Comparison of ENCODE assay signal across 19 cellular contexts in the genomic region with DNA sequence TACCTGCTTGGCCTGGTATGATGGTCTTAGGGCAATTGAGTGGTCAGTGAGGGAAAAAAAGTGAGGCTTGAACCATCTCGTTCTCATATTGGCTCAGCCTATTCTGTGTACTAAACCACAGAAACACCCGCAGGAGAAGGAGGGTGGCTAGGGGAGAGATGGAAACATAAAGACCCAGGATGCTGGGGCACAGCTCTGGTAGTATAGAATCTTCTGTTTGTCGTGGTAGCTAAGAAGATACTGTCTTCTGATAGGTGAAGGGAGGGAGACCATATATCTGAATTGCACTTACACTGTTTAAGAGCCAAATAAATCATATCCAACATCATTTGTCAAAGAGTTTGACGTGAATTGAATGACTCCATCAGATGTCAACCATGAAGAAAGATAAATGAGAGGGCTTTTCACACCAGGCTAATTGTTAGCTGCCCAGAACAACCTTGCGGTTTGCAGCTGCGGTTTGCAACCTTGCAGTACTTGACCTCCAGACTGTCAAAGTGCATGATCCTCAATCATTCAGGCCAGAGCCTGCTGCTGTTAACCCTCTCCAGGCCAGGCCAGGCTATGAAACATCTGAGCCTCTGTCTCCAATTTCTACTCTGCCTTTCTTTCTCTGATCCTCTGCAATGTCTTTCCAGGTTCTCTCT. TPM values are rescaled to one million over a fixed set of nuclear protein-coding genes. Genes with fewer than 3 reads are reported as not detected.
DNase-seq lines count a peak whose midpoint lies in the region; ATAC-seq and TF ChIP-seq lines count a peak whose summit lies in the region.
"Had no signal": no experiment of that assay in that cellular context is flagged by ENCODE, and none has a peak within 500 bp of the region (broad histone marks: within the 10 kb centered on the region; RNA-seq: fewer than 3 reads in every experiment).

No MANE protein-coding gene starts in this region.

- H3K4me1 Mint-ChIP-seq in osteocyte (ENCODE audit: unreplicated experiment) = no peaks in the 10 kb centered on the region
- H3K4me1 Mint-ChIP-seq: stimulated activated naive B cell treated with anti-CD40 and anti-IgM and Interleukin-4, amounts not matched to agents 10 μg/mL and 1 μg/mL and 100 μg/mL, for 72 hours had no signal

- peaks cover 29% of the 10 kb centered on the region for H3K27me3 Mint-ChIP-seq in osteocyte (ENCODE audit: unreplicated experiment)

- no peak for TF ChIP-seq CTCF in osteocyte (IDR thresholded peaks at IDR 0.05)

- H3K56ac ChIP-seq in mesendoderm (ENCODE audit: low read length) = no peak overlapping the region

- DNase-seq in DMS153 (lab: John Stamatoyannopoulos, UW) (peak; percentile 32), DMS153 treated with DMSO at 0.1 percent for 48 hours (lab: John Stamatoyannopoulos, UW; ENCODE audit: unreplicated experiment) (no peak), NCI-H1436 treated with DMSO at 0.1 percent for 48 hours (lab: John Stamatoyannopoulos, UW) (peak; percentile 66), OCI-M1 (lab: John Stamatoyannopoulos, UW) (peak; percentile 24), mesendoderm (no peak), osteocyte (ENCODE audit: extremely low spot score, unreplicated experiment) (no peak)
- no peak for DNase-seq in activated naive CD4-positive, alpha-beta T cell treated with anti-CD3 and anti-CD28 coated beads, Interleukin-2, amount 50 U/mL, for 16 hours
- DNase-seq: activated CD4-positive, CD25-positive, alpha-beta regulatory T cell; gastrocnemius medialis; left lung; MM.1S; Right ventricle myocardium superior; stimulated activated CD4-positive, alpha-beta T cell treated with anti-CD3 and anti-CD28 coated beads, Interleukin-15, amount 100 ng/mL, for 24 hours; stimulated activated naive B cell treated with anti-CD40 and anti-IgM and Interleukin-4, amounts not matched to agents 10 μg/mL and 1 μg/mL and 100 μg/mL, for 72 hours; T-helper 2 cell had no signal

- no peaks in the 10 kb centered on the region for H3K9me3 Mint-ChIP-seq in osteocyte (ENCODE audit: unreplicated experiment)
- H3K9me3 Mint-ChIP-seq: activated T-helper 2 cell treated with anti-CD3 and anti-CD28 coated beads, Interferon-gamma antibody, Interleukin-2, Interleukin-4, amounts not matched to agents 10 μg/mL and 5 μg/mL and 100 μg/mL, durations not matched to agents 14 hours and 24 hours and 36 hours; stimulated activated naive B cell treated with anti-CD40 and anti-IgM and Interleukin-4, amounts not matched to agents 10 μg/mL and 1 μg/mL and 100 μg/mL, for 72 hours had no signal

- no peak overlapping the region for H3K4me3 Mint-ChIP-seq in osteocyte (ENCODE audit: unreplicated experiment)
- H3K4me3 Mint-ChIP-seq: stimulated activated naive B cell treated with anti-CD40 and anti-IgM and Interleukin-4, amounts not matched to agents 10 μg/mL and 1 μg/mL and 100 μg/mL, for 72 hours had no signal

- no peaks in the 10 kb centered on the region for H3K36me3 Mint-ChIP-seq in osteocyte (ENCODE audit: unreplicated experiment)
- H3K36me3 Mint-ChIP-seq: stimulated activated naive B cell treated with anti-CD40 and anti-IgM and Interleukin-4, amounts not matched to agents 10 μg/mL and 1 μg/mL and 100 μg/mL, for 72 hours had no signal

- H2BK120ac ChIP-seq in mesendoderm (ENCODE audit: low read depth, low read length) = no peak overlapping the region

- no peaks in the 10 kb centered on the region for H3K79me2 ChIP-seq in mesendoderm (ENCODE audit: control insufficient read depth, insufficient read depth, low read length)

- no peak overlapping the region for H3K27ac ChIP-seq in mesendoderm (ENCODE audit: low read depth, low read length)
- H3K27ac ChIP-seq: 22Rv1, BLaER1, gastrocnemius medialis, left lung had no signal

- H3K18ac ChIP-seq in mesendoderm (ENCODE audit: low read length) = no peak overlapping the region

- H2BK15ac ChIP-seq in mesendoderm (replicated peaks; ENCODE audit: low read depth) = no peak overlapping the region

- H2BK5ac ChIP-seq in mesendoderm (ENCODE audit: low read length) = no peak overlapping the region

- no peak overlapping the region for H2AK5ac ChIP-seq in mesendoderm (ENCODE audit: low read length)

- no peak overlapping the region for H3K4ac ChIP-seq in mesendoderm (ENCODE audit: low read depth, low read length)

- H4K8ac ChIP-seq in mesendoderm (ENCODE audit: low read depth, low read length) = no peak overlapping the region

- H3K4me3 ChIP-seq in mesendoderm (ENCODE audit: low read length) = no peak overlapping the region
- H3K4me3 ChIP-seq: BLaER1, gastrocnemius medialis, left lung had no signal

- no peak overlapping the region for H3K4me2 ChIP-seq in mesendoderm (ENCODE audit: low read length)
- H3K4me2 ChIP-seq: BLaER1 had no signal

- H3K79me1 ChIP-seq in mesendoderm (ENCODE audit: low read length) = no peaks in the 10 kb centered on the region

- H3K27me3 ChIP-seq in mesendoderm (ENCODE audit: insufficient read depth, low read length, poor library complexity) = no peaks in the 10 kb centered on the region
- H3K27me3 ChIP-seq: BLaER1, gastrocnemius medialis, left lung had no signal

- no peaks in the 10 kb centered on the region for H3K36me3 ChIP-seq in mesendoderm (ENCODE audit: control insufficient read depth, insufficient read depth, low read length)
- H3K36me3 ChIP-seq: BLaER1, gastrocnemius medialis, left lung had no signal

- ATAC-seq in HG03460 (IDR thresholded peaks at IDR 0.05; ENCODE audit: unreplicated experiment) = no peak
- ATAC-seq: gastrocnemius medialis; left lung; stimulated activated naive B cell treated with anti-CD40 and anti-IgM and Interleukin-4, amounts not matched to agents 10 μg/mL and 1 μg/mL and 100 μg/mL, for 72 hours had no signal

- no peak overlapping the region for H3K9ac ChIP-seq in mesendoderm (ENCODE audit: low read length)
- H3K9ac ChIP-seq: BLaER1 had no signal

- H3K27ac Mint-ChIP-seq in osteocyte (ENCODE audit: unreplicated experiment) = no peak overlapping the region
- H3K27ac Mint-ChIP-seq: activated T-helper 2 cell treated with anti-CD3 and anti-CD28 coated beads, Interferon-gamma antibody, Interleukin-2, Interleukin-4, amounts not matched to agents 10 μg/mL and 5 μg/mL and 100 μg/mL, durations not matched to agents 14 hours and 24 hours and 36 hours; stimulated activated naive B cell treated with anti-CD40 and anti-IgM and Interleukin-4, amounts not matched to agents 10 μg/mL and 1 μg/mL and 100 μg/mL, for 72 hours had no signal

- H3K4me1 ChIP-seq in mesendoderm (ENCODE audit: control insufficient read depth, low read depth, low read length) = peaks cover 8% of the 10 kb centered on the region
- H3K4me1 ChIP-seq: BLaER1, gastrocnemius medialis, left lung had no signal

- no CpG with 5 or more reads among the region's 6 CpGs for WGBS in mesendoderm (ENCODE audit: extremely low coverage, insufficient coverage, low lambda C conversion rate)

- no peak overlapping the region for H3K23ac ChIP-seq in mesendoderm (ENCODE audit: low read length)

- H4K5ac ChIP-seq in mesendoderm (ENCODE audit: low read length) = peak overlapping the region; percentile 12

RNA-seq across cellular contexts. Expression of gene PIK3R4, which starts 40.9 kb away (rescaled TPM):
- polyA plus RNA-seq in mesendoderm (2013, experiment 1 of 2) = 13.9 TPM
- 12.0 TPM for polyA plus RNA-seq in mesendoderm (2013, experiment 2 of 2)
- total RNA-seq in osteocyte = 21.1 and 21.9 TPM in 2 replicates

Comparison
In these comparisons a context has a peak if more than half of its experiments do, and no peak if none do; other contexts are left out.
1. DNase-seq: peak in DMS153 (single experiment), NCI-H1436 treated with DMSO at 0.1 percent for 48 hours (single experiment) and OCI-M1 (single experiment); none in DMS153 treated with DMSO at 0.1 percent for 48 hours (single experiment), mesendoderm (single experiment), osteocyte (single experiment) and activated naive CD4-positive, alpha-beta T cell treated with anti-CD3 and anti-CD28 coated beads, Interleukin-2, amount 50 U/mL, for 16 hours (single experiment).